Comparison of ENCODE assay signal across 21 cellular contexts in genomic region chr13:73981595-73981994, GRCh38.
"Had no signal": no experiment of that assay in that cellular context is flagged by ENCODE, and none has a peak within 500 bp of the region (broad histone marks: within the 10 kb centered on the region; RNA-seq: fewer than 3 reads in every experiment).

No MANE protein-coding gene starts in this region.

- DNase-seq: activated CD4-positive, alpha-beta T cell treated with anti-CD3 and anti-CD28 coated beads for 1 hour; activated CD8-positive, alpha-beta memory T cell treated with anti-CD3 and anti-CD28 coated beads for 24 hours; activated CD8-positive, alpha-beta memory T cell treated with anti-CD3 and anti-CD28 coated beads, Interleukin-2, amount 50 U/mL, for 48 hours; activated gamma-delta T cell treated with Interleukin-2 at 50 U/mL for 16 hours; activated T-cell treated with anti-CD3 and anti-CD28 coated beads, Interleukin-2, amount 50 U/mL, for 72 hours; dermis blood vessel endothelial cell; effector memory CD4-positive, alpha-beta T cell; foreskin melanocyte; glutamatergic neuron; left lung; naive B cell; psoas muscle; right cardiac atrium; transverse colon; uterus had no signal

- H3K27ac ChIP-seq: cardiac muscle cell, esophagus muscularis mucosa, left lung, psoas muscle, skin epidermis, suprapubic skin, transverse colon, uterus, VCaP had no signal

- H3K36me3 ChIP-seq: cardiac muscle cell, esophagus muscularis mucosa, left lung, suprapubic skin, transverse colon, uterus had no signal

- H3K9me3 ChIP-seq: esophagus muscularis mucosa, left lung, psoas muscle, suprapubic skin, transverse colon, uterus had no signal

- H3K4me1 ChIP-seq: left lung, suprapubic skin, transverse colon, uterus had no signal

- H3K27me3 ChIP-seq: cardiac muscle cell, esophagus muscularis mucosa, left lung, suprapubic skin, transverse colon, uterus had no signal

- H3K4me3 ChIP-seq: cardiac muscle cell, esophagus muscularis mucosa, left lung, psoas muscle, skin epidermis, suprapubic skin, transverse colon, uterus had no signal

- ATAC-seq: activated naive CD4-positive, alpha-beta T cell treated with anti-CD3 and anti-CD28 coated beads, Interleukin-2, amount 50 U/mL, for 72 hours; activated T-cell treated with anti-CD3 and anti-CD28 coated beads, Interleukin-2, amount 50 U/mL, for 72 hours; left lung; right cardiac atrium had no signal
